Comparison of ENCODE assay signal across 19 cellular contexts in the genomic region with DNA sequence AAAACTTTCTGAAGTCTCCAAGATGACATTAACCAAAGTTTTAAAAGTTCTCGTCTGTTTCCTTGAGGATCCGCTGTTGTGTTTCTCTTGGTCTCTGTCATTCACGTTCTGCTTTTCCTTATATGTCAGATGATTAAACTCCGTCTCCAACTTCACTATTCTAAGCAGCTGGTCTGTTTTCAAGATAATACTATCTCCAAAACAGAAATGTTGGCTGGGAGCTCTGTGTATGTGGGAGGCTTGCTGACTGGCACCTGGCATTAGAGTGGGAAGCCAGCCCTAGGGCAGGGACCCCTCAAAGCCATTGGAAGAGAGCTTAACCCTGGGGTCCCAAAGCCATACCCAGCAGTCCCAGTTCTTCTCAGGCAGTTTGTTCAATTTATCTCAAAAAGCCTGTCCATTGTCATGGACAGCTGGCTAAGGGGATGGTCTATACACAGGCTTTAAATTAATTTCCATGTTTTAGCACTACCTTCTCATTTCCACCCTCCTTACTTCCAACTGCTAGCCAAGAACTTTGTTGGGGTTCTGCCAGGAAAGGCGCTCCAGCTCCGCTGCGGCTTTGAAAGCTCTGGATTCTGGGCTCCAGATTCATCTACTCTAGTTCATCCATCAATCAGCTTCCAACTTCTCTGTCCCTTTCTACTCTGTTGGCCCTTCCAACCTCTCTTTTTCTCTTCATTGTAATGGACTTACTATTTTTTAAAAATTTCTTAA. TPM values are rescaled to one million over a fixed set of nuclear protein-coding genes. Genes with fewer than 3 reads are reported as not detected.
DNase-seq lines count a peak whose midpoint lies in the region; ATAC-seq and TF ChIP-seq lines count a peak whose summit lies in the region.
"Had no signal": no experiment of that assay in that cellular context is flagged by ENCODE, and none has a peak within 500 bp of the region (broad histone marks: within the 10 kb centered on the region; RNA-seq: fewer than 3 reads in every experiment).

No MANE protein-coding gene starts in this region.

- H3K4me1 ChIP-seq in CD4-positive, CD25-positive, alpha-beta regulatory T cell (ENCODE audit: control insufficient read depth, insufficient read depth, low read length, poor library complexity, severe bottlenecking): peaks cover 31% of the 10 kb centered on the region
- H3K4me1 ChIP-seq: prostate gland had no signal

- POLR2A ChIA-PET in GM10248 (lab: Yijun Ruan, JAX): no interaction called here

- H3K4me3 ChIP-seq in CD4-positive, CD25-positive, alpha-beta regulatory T cell (ENCODE audit: low read depth, low read length): no peak overlapping the region
- H3K4me3 ChIP-seq in SK-N-MC (no peak overlapping the region), fibroblast of pulmonary artery (replicated peaks; ENCODE audit: low read depth, low read length) (peak overlapping the region; percentile 4)
- H3K4me3 ChIP-seq: dorsolateral prefrontal cortex, PC-9, prostate gland had no signal

- peaks cover 4% of the 10 kb centered on the region for H3K27me3 Mint-ChIP-seq in CD4-positive, CD25-positive, alpha-beta regulatory T cell
- no peaks in the 10 kb centered on the region for H3K27me3 Mint-ChIP-seq in neural crest cell (ENCODE audit: low read depth)
- H3K27me3 Mint-ChIP-seq: activated naive CD4-positive, alpha-beta T cell treated with anti-CD3 and anti-CD28 coated beads, Interleukin-2, amount 10 ng/mL, durations not matched to agents 7 days and 5 days had no signal

- peak overlapping the region in 2 of 3 donors; percentile 50 to 80 for H3K27ac Mint-ChIP-seq in CD4-positive, CD25-positive, alpha-beta regulatory T cell
- H3K27ac Mint-ChIP-seq in neural crest cell (ENCODE audit: unreplicated experiment): peak overlapping the region; percentile 5
- H3K27ac Mint-ChIP-seq: activated naive CD4-positive, alpha-beta T cell treated with anti-CD3 and anti-CD28 coated beads, Interleukin-2, amount 10 ng/mL, durations not matched to agents 7 days and 5 days had no signal

- peak overlapping the region in 1 of 4 donors; percentile 9 for H3K4me3 Mint-ChIP-seq in CD4-positive, CD25-positive, alpha-beta regulatory T cell
- H3K4me3 Mint-ChIP-seq in neural crest cell: no peak overlapping the region
- H3K4me3 Mint-ChIP-seq: activated naive CD4-positive, alpha-beta T cell treated with anti-CD3 and anti-CD28 coated beads, Interleukin-2, amount 10 ng/mL, durations not matched to agents 7 days and 5 days had no signal

- peaks cover 13 to 33% (median 24%) of the 10 kb centered on the region in 4 donors for H3K4me1 Mint-ChIP-seq in CD4-positive, CD25-positive, alpha-beta regulatory T cell
- H3K4me1 Mint-ChIP-seq in neural crest cell: no peaks in the 10 kb centered on the region

- H3K9ac ChIP-seq in SK-N-MC (ENCODE audit: insufficient read length): no peak overlapping the region
- H3K9ac ChIP-seq: KMS-11 had no signal

- CTCF ChIA-PET in GM10248 (lab: Yijun Ruan, JAX): interaction anchor here (0.8 to 2.3 kb wide), 9 partner anchors 8 to 57 kb away, joined by 3 to 7 read pairs (median 4); partner anchors contain the start of gene BTBD1

- DNase-seq in CD4-positive, CD25-positive, alpha-beta regulatory T cell: no peak
- DNase-seq in SK-N-MC (ENCODE audit: low read depth, low spot score) (no peak), fibroblast of pulmonary artery (ENCODE audit: low read depth) (peak; percentile 68), neural crest cell (ENCODE audit: low read depth, low spot score) (no peak), GM10248 (ENCODE audit: extremely low spot score) (no peak), 8988T (no peak)
- DNase-seq in stimulated activated CD4-positive, alpha-beta T cell treated with anti-CD3 and anti-CD28 coated beads, Interleukin-12 subunit alpha, Interleukin-12 subunit beta, amount 100 ng/mL, for 4 hours: no peak
- DNase-seq: activated naive CD4-positive, alpha-beta T cell treated with anti-CD3 and anti-CD28 coated beads, Interleukin-2, amount 10 ng/mL, durations not matched to agents 7 days and 5 days; dorsolateral prefrontal cortex; GF-D8; NCI-H1092; NCI-H69; PC-9 had no signal

- H3K27ac ChIP-seq in CD4-positive, CD25-positive, alpha-beta regulatory T cell (ENCODE audit: insufficient read depth, low read length, poor library complexity, severe bottlenecking): no peak overlapping the region
- peak overlapping the region; percentile 63; the same call in 1 of the 2 replicates for H3K27ac ChIP-seq in SK-N-MC
- H3K27ac ChIP-seq: KMS-11, PC-9, prostate gland, VCaP had no signal

- no peak for ATAC-seq in CD4-positive, CD25-positive, alpha-beta regulatory T cell (ENCODE audit: low read depth in 2 of 2)
- no peak for ATAC-seq in GM19463 (IDR thresholded peaks at IDR 0.05; ENCODE audit: unreplicated experiment)
- ATAC-seq: left lobe of liver, SK-N-SH treated with all-trans-retinoic acid at 6 μM for 48 hours had no signal

- H3K9me3 Mint-ChIP-seq in CD4-positive, CD25-positive, alpha-beta regulatory T cell: no peaks in the 10 kb centered on the region
- no peaks in the 10 kb centered on the region for H3K9me3 Mint-ChIP-seq in neural crest cell
- H3K9me3 Mint-ChIP-seq: activated naive CD4-positive, alpha-beta T cell treated with anti-CD3 and anti-CD28 coated beads, Interleukin-2, amount 10 ng/mL, durations not matched to agents 7 days and 5 days had no signal

- TF ChIP-seq CTCF in fibroblast of pulmonary artery (IDR thresholded peaks at IDR 0.05; ENCODE audit: low read length, missing control alignments) (no peak), neural crest cell (conservative IDR thresholded peaks at IDR 0.05) (no peak), GM10248 (IDR thresholded peaks at IDR 0.05; ENCODE audit: control extremely low read depth, extremely low read depth, low read depth, missing control alignments) (no peak)

- no peaks in the 10 kb centered on the region for H3K9me3 ChIP-seq in CD4-positive, CD25-positive, alpha-beta regulatory T cell (ENCODE audit: control insufficient read depth in 2 of 2, low read length in 2 of 2)
- H3K9me3 ChIP-seq in SK-N-MC (ENCODE audit: low read depth, low read length): no peaks in the 10 kb centered on the region
- H3K9me3 ChIP-seq: prostate gland had no signal

- peaks cover 14% of the 10 kb centered on the region for H3K36me3 Mint-ChIP-seq in CD4-positive, CD25-positive, alpha-beta regulatory T cell
- H3K36me3 Mint-ChIP-seq in neural crest cell (ENCODE audit: low read depth): peaks cover 6% of the 10 kb centered on the region

- H3K27me3 ChIP-seq in CD4-positive, CD25-positive, alpha-beta regulatory T cell (ENCODE audit: control insufficient read depth, insufficient read depth, low read length): no peaks in the 10 kb centered on the region
- H3K27me3 ChIP-seq: dorsolateral prefrontal cortex had no signal

- peaks cover 43% of the 10 kb centered on the region for H3K36me3 ChIP-seq in CD4-positive, CD25-positive, alpha-beta regulatory T cell (ENCODE audit: control insufficient read depth, insufficient read depth, low read length)
- peaks cover 30% of the 10 kb centered on the region for H3K36me3 ChIP-seq in SK-N-MC (ENCODE audit: insufficient read depth, low read length)
- H3K36me3 ChIP-seq: prostate gland had no signal

RNA-seq across cellular contexts. Expression of gene BTBD1, which starts 9.2 kb away (rescaled TPM):
- 35.5 TPM for total RNA-seq in CD4-positive, CD25-positive, alpha-beta regulatory T cell
- 10 to 100 TPM; 41.7 to 55.5 (median 47.0) TPM for polyA plus RNA-seq in CD4-positive, CD25-positive, alpha-beta regulatory T cell
- total RNA-seq in neural crest cell: 37.8 and 43.1 TPM in 2 replicates

RNA-seq across cellular contexts. Expression of gene C15orf40, which starts 46.4 kb away (rescaled TPM):
- total RNA-seq in CD4-positive, CD25-positive, alpha-beta regulatory T cell: 20.0 TPM
- polyA plus RNA-seq in CD4-positive, CD25-positive, alpha-beta regulatory T cell: 10 to 100 TPM; 46.4 to 77.0 (median 57.3) TPM
- 23.1 and 26.7 TPM in 2 replicates for total RNA-seq in neural crest cell

RNA-seq across cellular contexts. Expression of gene TM6SF1, which starts 49.6 kb away (rescaled TPM):
- 0.42 TPM for total RNA-seq in CD4-positive, CD25-positive, alpha-beta regulatory T cell
- polyA plus RNA-seq in CD4-positive, CD25-positive, alpha-beta regulatory T cell: under 1 TPM in 1 of 4 donors, not detected in 3; 0.16 TPM
- 0.16 and 0.25 TPM in 2 replicates for total RNA-seq in neural crest cell
- total RNA-seq: PC-9 had no signal
